In genomic region chrX:118988913-118989312, GRCh38 we compare ENCODE assay signal across 8 cellular contexts. TPM values are rescaled to one million over a fixed set of nuclear protein-coding genes. Genes with fewer than 3 reads are reported as not detected.
"Had no signal": no experiment of that assay in that cellular context is flagged by ENCODE, and none has a peak within 500 bp of the region (broad histone marks: within the 10 kb centered on the region; RNA-seq: fewer than 3 reads in every experiment).

No MANE protein-coding gene starts in this region.

- DNase-seq: H9, HCEC 1CT, KG1 had no signal

- H3K4me2 ChIP-seq: GM23338 had no signal

- ATAC-seq: GM23338, HepG2 had no signal

- H3K4me3 Mint-ChIP-seq: GM23338, H9, IgD-negative memory B cell had no signal

- H3K27ac ChIP-seq: HL-60 had no signal

- H3K4me3 ChIP-seq: GM23338 had no signal

- H3K9me3 Mint-ChIP-seq: GM23338 had no signal

RNA-seq across cellular contexts. Expression of gene LONRF3, which starts 14.5 kb away (rescaled TPM):
- total RNA-seq: HT1080 had no signal
